Comparison of ENCODE assay signal across 12 cellular contexts in the genomic region with DNA sequence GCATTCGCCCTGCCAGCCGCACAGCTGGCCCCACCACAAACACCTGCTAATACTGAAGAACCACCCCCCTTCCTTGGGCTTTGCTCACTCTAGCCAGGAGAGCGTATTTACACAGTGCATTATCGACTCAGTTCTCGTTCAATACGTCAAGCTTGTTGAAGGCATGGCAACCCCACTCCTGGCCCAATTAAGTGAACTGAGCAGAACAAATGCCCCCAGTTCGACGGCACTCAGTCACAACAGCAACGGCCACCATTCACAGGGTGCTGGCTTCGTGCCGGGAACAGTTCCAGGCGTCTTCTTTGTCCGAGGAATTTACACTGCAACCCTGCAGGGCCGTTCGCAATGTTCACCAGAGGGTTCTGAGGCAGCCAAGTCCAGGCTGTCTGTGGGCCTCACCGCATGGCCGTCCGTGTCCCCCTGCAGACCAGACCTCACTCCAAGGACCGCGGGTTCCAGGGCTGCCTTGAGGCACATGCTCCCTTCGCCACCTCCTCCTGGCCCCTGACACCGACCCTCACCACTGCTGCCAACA.
DNase-seq lines count a peak whose midpoint lies in the region; ATAC-seq and TF ChIP-seq lines count a peak whose summit lies in the region.
"Had no signal": no experiment of that assay in that cellular context is flagged by ENCODE, and none has a peak within 500 bp of the region (broad histone marks: within the 10 kb centered on the region; RNA-seq: fewer than 3 reads in every experiment).

No MANE protein-coding gene starts in this region.

- peaks cover 5% of the 10 kb centered on the region for H3K9me3 Mint-ChIP-seq in nephron progenitor cell

- H3K36me3 ChIP-seq in mucosa of descending colon (ENCODE audit: low read depth) (no peaks in the 10 kb centered on the region), mesenchymal stem cell (ENCODE audit: control insufficient read depth in 1 of 2, insufficient read depth in 2 of 2, low read depth in 1 of 2, low read length in 2 of 2) (peaks cover 4 to 24% of the 10 kb centered on the region in 2 experiments)
- H3K36me3 ChIP-seq: ascending aorta, neutrophil had no signal

- peaks cover 5% of the 10 kb centered on the region for H3K27me3 Mint-ChIP-seq in nephron progenitor cell (ENCODE audit: low read depth, poor library complexity)

- no peaks in the 10 kb centered on the region for H3K9me3 ChIP-seq in mucosa of descending colon
- no peaks in the 10 kb centered on the region for H3K9me3 ChIP-seq in mesenchymal stem cell (ENCODE audit: control insufficient read depth, low read length)
- H3K9me3 ChIP-seq: ascending aorta, neutrophil had no signal

- H2BK12ac ChIP-seq in mesenchymal stem cell (ENCODE audit: low read length in 2 of 2): no peak overlapping the region

- no peak overlapping the region for H2BK5ac ChIP-seq in mesenchymal stem cell (ENCODE audit: low read depth, low read length, poor library complexity, severe bottlenecking)

- H3K36me3 Mint-ChIP-seq in nephron progenitor cell (ENCODE audit: low read depth): peaks cover 7% of the 10 kb centered on the region

- no peak overlapping the region for H3K4ac ChIP-seq in mesenchymal stem cell (ENCODE audit: low read depth in 1 of 2, low read length in 2 of 2)

- no peak overlapping the region for H4K91ac ChIP-seq in mesenchymal stem cell (ENCODE audit: low read length)

- H2AK5ac ChIP-seq in mesenchymal stem cell (ENCODE audit: low read length, severe bottlenecking): no peak overlapping the region

- no peak overlapping the region for H3K14ac ChIP-seq in mesenchymal stem cell (ENCODE audit: low read length in 2 of 2)

- DNase-seq in Ammon's horn (ENCODE audit: low spot score) (peak; percentile 92), NCI-H1417 (lab: John Stamatoyannopoulos, UW) (peak; percentile 81 to 97 (median 94)), mucosa of descending colon (no peak), nephron progenitor cell (no peak), islet precursor cell (no peak), mesenchymal stem cell (no peak)
- DNase-seq: activated CD4-positive, alpha-beta T cell treated with anti-CD3 and anti-CD28 coated beads, Interleukin-2, amount 50 U/mL, for 4 hours; foreskin keratinocyte had no signal

- H3K27ac Mint-ChIP-seq in nephron progenitor cell: no peak overlapping the region

- no peaks in the 10 kb centered on the region for H3K27me3 ChIP-seq in mesenchymal stem cell (ENCODE audit: control insufficient read depth in 1 of 2, insufficient read depth in 1 of 2, low read length in 2 of 2)
- H3K27me3 ChIP-seq: ascending aorta, foreskin keratinocyte had no signal

- peak overlapping the region in 1 of 2 experiments; percentile 5 for H3K18ac ChIP-seq in mesenchymal stem cell (ENCODE audit: low read depth in 1 of 2, low read length in 2 of 2)

- H3K4me1 ChIP-seq in mucosa of descending colon (ENCODE audit: low read depth) (no peaks in the 10 kb centered on the region), mesenchymal stem cell (ENCODE audit: control insufficient read depth, insufficient read depth, low read depth, low read length) (peaks cover 18% of the 10 kb centered on the region)
- H3K4me1 ChIP-seq: foreskin keratinocyte had no signal

- H3K9ac ChIP-seq in mesenchymal stem cell (ENCODE audit: low read length): no peak overlapping the region

- WGBS in mesenchymal stem cell: 94% methylated on average over 22 of the region's 22 CpGs

- H2BK120ac ChIP-seq in mesenchymal stem cell (ENCODE audit: low read depth, low read length): no peak overlapping the region

- H2BK15ac ChIP-seq in mesenchymal stem cell (ENCODE audit: low read depth, poor library complexity, severe bottlenecking): no peak overlapping the region

- peaks cover 71% of the 10 kb centered on the region for H3K4me1 Mint-ChIP-seq in nephron progenitor cell

- H3K79me1 ChIP-seq in mesenchymal stem cell (replicated peaks; ENCODE audit: low read length, poor library complexity, severe bottlenecking): peaks cover 47% of the 10 kb centered on the region

- H3K4me3 ChIP-seq in mucosa of descending colon: no peak overlapping the region
- no peak overlapping the region for H3K4me3 ChIP-seq in mesenchymal stem cell (ENCODE audit: insufficient read depth in 1 of 2, low read depth in 1 of 2, low read length in 2 of 2)
- H3K4me3 ChIP-seq: ascending aorta had no signal

- no peak overlapping the region for H3K4me3 Mint-ChIP-seq in nephron progenitor cell

- no peak overlapping the region for H4K8ac ChIP-seq in mesenchymal stem cell (ENCODE audit: low read length)

- ATAC-seq in mucosa of descending colon (peak; percentile 10), HG03565 (IDR thresholded peaks at IDR 0.05; ENCODE audit: unreplicated experiment) (no peak)
- ATAC-seq: foreskin keratinocyte had no signal

- peak overlapping the region; percentile 63 for H3K27ac ChIP-seq in angular gyrus (ENCODE audit: low read depth, low read length)
- no peak overlapping the region for H3K27ac ChIP-seq in mesenchymal stem cell (ENCODE audit: low read length, poor library complexity, severe bottlenecking)
- H3K27ac ChIP-seq: ascending aorta, foreskin keratinocyte, neutrophil had no signal

- H3K23ac ChIP-seq in mesenchymal stem cell (ENCODE audit: low read length in 2 of 2): peak overlapping the region in 1 of 2 experiments; percentile 3

- TF ChIP-seq CTCF in mucosa of descending colon (IDR thresholded peaks at IDR 0.05) (no peak), nephron progenitor cell (IDR thresholded peaks at IDR 0.05) (no peak)

- intact Hi-C loops in mucosa of descending colon (cut with DNase I, micrococcal nuclease): loop anchor here in 1 of 2 donors (10.0 kb wide), 1 partner anchor 171 kb away; a partner anchor contains a TSS

- H2AFZ ChIP-seq in mesenchymal stem cell (ENCODE audit: low read depth, low read length): no peak overlapping the region

- no peak overlapping the region for H3K4me2 ChIP-seq in mesenchymal stem cell (ENCODE audit: low read length, poor library complexity, severe bottlenecking)

Comparison
In these comparisons a context has a peak if more than half of its experiments do, and no peak if none do; other contexts are left out.
1. DNase-seq: peak in Ammon's horn (single experiment) and NCI-H1417 (3 of 3); none in mucosa of descending colon (0 of 3), nephron progenitor cell (single experiment), islet precursor cell (single experiment) and mesenchymal stem cell (single experiment).